In the genomic region with DNA sequence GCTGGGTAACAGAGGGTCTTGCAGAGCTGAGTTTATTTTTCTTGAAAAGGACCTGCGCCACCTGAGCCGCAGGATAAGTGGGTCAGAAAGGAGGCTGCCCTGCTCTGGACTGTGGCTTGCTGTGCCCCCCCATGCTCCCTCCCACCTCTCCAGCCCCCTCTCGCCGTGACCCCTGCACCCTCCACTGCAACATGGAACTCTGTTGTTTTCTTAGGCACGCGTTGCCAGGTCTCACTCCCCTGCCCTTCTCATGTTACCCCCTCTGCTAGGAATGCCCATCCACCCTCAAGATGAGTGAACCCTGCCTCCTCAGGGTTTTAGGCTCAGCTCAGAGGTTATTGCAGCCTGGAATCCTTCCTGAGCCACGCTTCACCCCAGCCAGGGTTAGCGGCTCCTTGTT, we compare ENCODE assay signal across 2 cellular contexts.
TF ChIP-seq lines count a peak whose summit lies in the region.

No MANE protein-coding gene starts in this region.

TF ChIP-seq in liver, 16 proteins besides CTCF, POLR2A, EP300 and RAD21:
- no peak for TF ChIP-seq FOXA1 (IDR thresholded peaks at IDR 0.05)
- TF ChIP-seq JUND (IDR thresholded peaks at IDR 0.05): no peak
- TF ChIP-seq, protein P1, sequence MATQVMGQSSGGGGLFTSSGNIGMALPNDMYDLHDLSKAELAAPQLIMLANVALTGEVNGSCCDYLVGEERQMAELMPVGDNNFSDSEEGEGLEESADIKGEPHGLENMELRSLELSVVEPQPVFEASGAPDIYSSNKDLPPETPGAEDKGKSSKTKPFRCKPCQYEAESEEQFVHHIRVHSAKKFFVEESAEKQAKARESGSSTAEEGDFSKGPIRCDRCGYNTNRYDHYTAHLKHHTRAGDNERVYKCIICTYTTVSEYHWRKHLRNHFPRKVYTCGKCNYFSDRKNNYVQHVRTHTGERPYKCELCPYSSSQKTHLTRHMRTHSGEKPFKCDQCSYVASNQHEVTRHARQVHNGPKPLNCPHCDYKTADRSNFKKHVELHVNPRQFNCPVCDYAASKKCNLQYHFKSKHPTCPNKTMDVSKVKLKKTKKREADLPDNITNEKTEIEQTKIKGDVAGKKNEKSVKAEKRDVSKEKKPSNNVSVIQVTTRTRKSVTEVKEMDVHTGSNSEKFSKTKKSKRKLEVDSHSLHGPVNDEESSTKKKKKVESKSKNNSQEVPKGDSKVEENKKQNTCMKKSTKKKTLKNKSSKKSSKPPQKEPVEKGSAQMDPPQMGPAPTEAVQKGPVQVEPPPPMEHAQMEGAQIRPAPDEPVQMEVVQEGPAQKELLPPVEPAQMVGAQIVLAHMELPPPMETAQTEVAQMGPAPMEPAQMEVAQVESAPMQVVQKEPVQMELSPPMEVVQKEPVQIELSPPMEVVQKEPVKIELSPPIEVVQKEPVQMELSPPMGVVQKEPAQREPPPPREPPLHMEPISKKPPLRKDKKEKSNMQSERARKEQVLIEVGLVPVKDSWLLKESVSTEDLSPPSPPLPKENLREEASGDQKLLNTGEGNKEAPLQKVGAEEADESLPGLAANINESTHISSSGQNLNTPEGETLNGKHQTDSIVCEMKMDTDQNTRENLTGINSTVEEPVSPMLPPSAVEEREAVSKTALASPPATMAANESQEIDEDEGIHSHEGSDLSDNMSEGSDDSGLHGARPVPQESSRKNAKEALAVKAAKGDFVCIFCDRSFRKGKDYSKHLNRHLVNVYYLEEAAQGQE (IDR thresholded peaks at IDR 0.05): no peak
- no peak for TF ChIP-seq GABPA (IDR thresholded peaks at IDR 0.05 in 1 of 2, conservative IDR thresholded peaks at IDR 0.05 in 1 of 2)
- TF ChIP-seq TAF1 (conservative IDR thresholded peaks at IDR 0.05): no peak
- TF ChIP-seq HNF4G (IDR thresholded peaks at IDR 0.05): no peak
- no peak for TF ChIP-seq EGR1 (IDR thresholded peaks at IDR 0.05; ENCODE audit: low read depth in 2 of 2)
- no peak for TF ChIP-seq HNF4A (conservative IDR thresholded peaks at IDR 0.05)

TF ChIP-seq in HepG2, 621 proteins besides CTCF, POLR2A, EP300 and RAD21:
- TF ChIP-seq HMG20A (CRISPR knock-in tag; IDR thresholded peaks at IDR 0.05; ENCODE audit: borderline replicate concordance) (no peak), HIVEP1 (CRISPR knock-in tag; IDR thresholded peaks at IDR 0.05) (no peak), AGO1 (IDR thresholded peaks at IDR 0.05; ENCODE audit: low read depth, low read length, poor library complexity, severe bottlenecking) (no peak), GTF2F1 (IDR thresholded peaks at IDR 0.05; ENCODE audit: low read length) (no peak), ZNF747 (CRISPR knock-in tag; IDR thresholded peaks at IDR 0.05; ENCODE audit: borderline replicate concordance) (no peak), HNF4G (IDR thresholded peaks at IDR 0.05; ENCODE audit: borderline replicate concordance, low read depth, low read length) (no peak), HNF4G (CRISPR knock-in tag; IDR thresholded peaks at IDR 0.05; ENCODE audit: borderline replicate concordance, low read depth) (no peak), ZNF235 (CRISPR knock-in tag; IDR thresholded peaks at IDR 0.05; ENCODE audit: borderline replicate concordance) (no peak)
- TF ChIP-seq, protein P2, sequence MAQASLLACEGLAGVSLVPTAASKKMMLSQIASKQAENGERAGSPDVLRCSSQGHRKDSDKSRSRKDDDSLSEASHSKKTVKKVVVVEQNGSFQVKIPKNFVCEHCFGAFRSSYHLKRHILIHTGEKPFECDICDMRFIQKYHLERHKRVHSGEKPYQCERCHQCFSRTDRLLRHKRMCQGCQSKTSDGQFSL (CRISPR knock-in tag; IDR thresholded peaks at IDR 0.05): no peak
- TF ChIP-seq, protein P3, sequence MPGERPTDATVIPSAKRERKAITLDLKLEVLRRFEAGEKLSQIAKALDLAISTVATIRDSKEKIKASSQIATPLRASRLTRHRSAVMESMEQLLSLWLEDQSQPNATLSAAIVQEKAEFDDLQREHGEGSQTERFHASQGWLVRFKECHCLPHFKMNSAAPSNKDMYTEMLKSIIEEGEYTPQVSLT (CRISPR knock-in tag; IDR thresholded peaks at IDR 0.05; ENCODE audit: borderline replicate concordance, low read depth): no peak
- TF ChIP-seq, protein P4, sequence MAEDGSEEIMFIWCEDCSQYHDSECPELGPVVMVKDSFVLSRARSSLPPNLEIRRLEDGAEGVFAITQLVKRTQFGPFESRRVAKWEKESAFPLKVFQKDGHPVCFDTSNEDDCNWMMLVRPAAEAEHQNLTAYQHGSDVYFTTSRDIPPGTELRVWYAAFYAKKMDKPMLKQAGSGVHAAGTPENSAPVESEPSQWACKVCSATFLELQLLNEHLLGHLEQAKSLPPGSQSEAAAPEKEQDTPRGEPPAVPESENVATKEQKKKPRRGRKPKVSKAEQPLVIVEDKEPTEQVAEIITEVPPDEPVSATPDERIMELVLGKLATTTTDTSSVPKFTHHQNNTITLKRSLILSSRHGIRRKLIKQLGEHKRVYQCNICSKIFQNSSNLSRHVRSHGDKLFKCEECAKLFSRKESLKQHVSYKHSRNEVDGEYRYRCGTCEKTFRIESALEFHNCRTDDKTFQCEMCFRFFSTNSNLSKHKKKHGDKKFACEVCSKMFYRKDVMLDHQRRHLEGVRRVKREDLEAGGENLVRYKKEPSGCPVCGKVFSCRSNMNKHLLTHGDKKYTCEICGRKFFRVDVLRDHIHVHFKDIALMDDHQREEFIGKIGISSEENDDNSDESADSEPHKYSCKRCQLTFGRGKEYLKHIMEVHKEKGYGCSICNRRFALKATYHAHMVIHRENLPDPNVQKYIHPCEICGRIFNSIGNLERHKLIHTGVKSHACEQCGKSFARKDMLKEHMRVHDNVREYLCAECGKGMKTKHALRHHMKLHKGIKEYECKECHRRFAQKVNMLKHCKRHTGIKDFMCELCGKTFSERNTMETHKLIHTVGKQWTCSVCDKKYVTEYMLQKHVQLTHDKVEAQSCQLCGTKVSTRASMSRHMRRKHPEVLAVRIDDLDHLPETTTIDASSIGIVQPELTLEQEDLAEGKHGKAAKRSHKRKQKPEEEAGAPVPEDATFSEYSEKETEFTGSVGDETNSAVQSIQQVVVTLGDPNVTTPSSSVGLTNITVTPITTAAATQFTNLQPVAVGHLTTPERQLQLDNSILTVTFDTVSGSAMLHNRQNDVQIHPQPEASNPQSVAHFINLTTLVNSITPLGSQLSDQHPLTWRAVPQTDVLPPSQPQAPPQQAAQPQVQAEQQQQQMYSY (CRISPR knock-in tag; IDR thresholded peaks at IDR 0.05): no peak
